ENCODE assay signal across 8 cellular contexts in the genomic region with DNA sequence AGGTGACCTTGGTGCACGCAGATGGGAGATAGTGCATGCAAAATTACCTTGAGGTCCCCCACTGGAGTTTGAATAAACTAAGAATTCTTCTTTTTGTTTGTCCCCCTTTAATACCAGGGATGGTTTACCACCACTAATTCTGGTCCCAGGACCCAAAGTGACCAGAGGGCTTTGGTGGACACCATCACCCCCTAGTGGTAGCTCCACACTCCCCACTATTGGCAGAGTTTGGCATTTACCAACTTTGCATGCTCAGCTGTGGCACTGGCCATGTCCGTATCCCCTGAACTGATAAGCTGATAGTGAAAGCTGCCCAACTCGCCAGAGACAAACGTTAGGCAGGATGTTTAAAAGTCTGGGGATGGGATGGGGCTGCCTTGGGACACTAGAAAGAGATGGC. TPM values are rescaled to one million over a fixed set of nuclear protein-coding genes. Genes with fewer than 3 reads are reported as not detected.
DNase-seq lines count a peak whose midpoint lies in the region; ATAC-seq and TF ChIP-seq lines count a peak whose summit lies in the region.

No MANE protein-coding gene starts in this region.

- no peaks in the 10 kb centered on the region for H3K9me3 Mint-ChIP-seq in activated CD8-positive, alpha-beta memory T cell treated with anti-CD3 and anti-CD28 coated beads, Interleukin-2, amount 10 ng/mL, durations not matched to agents 7 days and 5 days (ENCODE audit: low read depth)

- CTCF ChIA-PET in activated CD8-positive, alpha-beta memory T cell treated with anti-CD3 and anti-CD28 coated beads, Interleukin-2, amount 10 ng/mL, durations not matched to agents 7 days and 5 days (lab: Charles Lee): no interaction called here

- intact Hi-C loops in dorsolateral prefrontal cortex (cut with DNase I): loop anchor here (5.0 to 10.0 kb wide), 3 partner anchors 51 to 677 kb away; no protein-coding TSS in a partner anchor

- peak; percentile 48 for ATAC-seq in GM18868 (IDR thresholded peaks at IDR 0.05; ENCODE audit: unreplicated experiment)
- no peak for ATAC-seq in activated CD8-positive, alpha-beta memory T cell treated with anti-CD3 and anti-CD28 coated beads, Interleukin-2, amount 10 ng/mL, durations not matched to agents 7 days and 5 days
- ATAC-seq in GM19463 (IDR thresholded peaks at IDR 0.05; ENCODE audit: unreplicated experiment): no peak

- H3K4me3 ChIP-seq in dorsolateral prefrontal cortex: peak overlapping the region in 48 of 59 donors; percentile 14 to 91 (median 78)

- no peaks in the 10 kb centered on the region for H3K36me3 Mint-ChIP-seq in activated CD8-positive, alpha-beta memory T cell treated with anti-CD3 and anti-CD28 coated beads, Interleukin-2, amount 10 ng/mL, durations not matched to agents 7 days and 5 days

- peak; percentile 53 for DNase-seq in AG20443 (ENCODE audit: low spot score)
- peak; percentile 9 for DNase-seq in NCI-H446 treated with DMSO at 0.1 percent for 48 hours (lab: John Stamatoyannopoulos, UW)
- DNase-seq in dorsolateral prefrontal cortex: peak; percentile 49 to 85 (median 70)
- peak; percentile 74 for DNase-seq in myocyte (ENCODE audit: low read depth)
- DNase-seq in OCI-M2 (lab: John Stamatoyannopoulos, UW; ENCODE audit: unreplicated experiment): no peak
- DNase-seq in activated CD8-positive, alpha-beta memory T cell treated with anti-CD3 and anti-CD28 coated beads, Interleukin-2, amount 10 ng/mL, durations not matched to agents 7 days and 5 days: no peak

- H3K27ac Mint-ChIP-seq in activated CD8-positive, alpha-beta memory T cell treated with anti-CD3 and anti-CD28 coated beads, Interleukin-2, amount 10 ng/mL, durations not matched to agents 7 days and 5 days: no peak overlapping the region

- H3K4me1 Mint-ChIP-seq in activated CD8-positive, alpha-beta memory T cell treated with anti-CD3 and anti-CD28 coated beads, Interleukin-2, amount 10 ng/mL, durations not matched to agents 7 days and 5 days: no peaks in the 10 kb centered on the region

- TF ChIP-seq CTCF in dorsolateral prefrontal cortex (IDR thresholded peaks at IDR 0.05 in 54 of 56, conservative IDR thresholded peaks at IDR 0.05 in 2 of 56; ENCODE audit: low read depth in 1 of 56, partially characterized antibody in 56 of 56): peak; percentile 69 to 92 (median 84)

- H3K27ac ChIP-seq in dorsolateral prefrontal cortex: peak overlapping the region in 8 of 59 donors; percentile 1 to 71 (median 40)

- H3K27me3 ChIP-seq in dorsolateral prefrontal cortex: no peaks in the 10 kb centered on the region

- H3K4me3 Mint-ChIP-seq in activated CD8-positive, alpha-beta memory T cell treated with anti-CD3 and anti-CD28 coated beads, Interleukin-2, amount 10 ng/mL, durations not matched to agents 7 days and 5 days: no peak overlapping the region

- peaks cover 28% of the 10 kb centered on the region for H3K27me3 Mint-ChIP-seq in activated CD8-positive, alpha-beta memory T cell treated with anti-CD3 and anti-CD28 coated beads, Interleukin-2, amount 10 ng/mL, durations not matched to agents 7 days and 5 days

RNA-seq across cellular contexts. Expression of a gene that starts 3.3 kb away (rescaled TPM):
- 10 to 100 TPM; 33.6 to 67.1 (median 52.4) TPM for total RNA-seq in dorsolateral prefrontal cortex
- total RNA-seq in myocyte: 25.3 and 28.5 TPM in 2 replicates
- polyA plus RNA-seq in myocyte (2012): 26.6 TPM
- 1 to 10 TPM; 4.0 to 5.4 TPM for total RNA-seq in activated CD8-positive, alpha-beta memory T cell treated with anti-CD3 and anti-CD28 coated beads, Interleukin-2, amount 10 ng/mL, durations not matched to agents 7 days and 5 days

Comparison
In these comparisons a context has a peak if more than half of its experiments do, and no peak if none do; other contexts are left out.
1. DNase-seq: peak in AG20443 (single experiment), NCI-H446 treated with DMSO at 0.1 percent for 48 hours (single experiment), dorsolateral prefrontal cortex (10 of 10) and myocyte (single experiment); none in OCI-M2 (single experiment) and activated CD8-positive, alpha-beta memory T cell treated with anti-CD3 and anti-CD28 coated beads, Interleukin-2, amount 10 ng/mL, durations not matched to agents 7 days and 5 days (single experiment).